ENCODE assay signal across 8 cellular contexts in the genomic region with DNA sequence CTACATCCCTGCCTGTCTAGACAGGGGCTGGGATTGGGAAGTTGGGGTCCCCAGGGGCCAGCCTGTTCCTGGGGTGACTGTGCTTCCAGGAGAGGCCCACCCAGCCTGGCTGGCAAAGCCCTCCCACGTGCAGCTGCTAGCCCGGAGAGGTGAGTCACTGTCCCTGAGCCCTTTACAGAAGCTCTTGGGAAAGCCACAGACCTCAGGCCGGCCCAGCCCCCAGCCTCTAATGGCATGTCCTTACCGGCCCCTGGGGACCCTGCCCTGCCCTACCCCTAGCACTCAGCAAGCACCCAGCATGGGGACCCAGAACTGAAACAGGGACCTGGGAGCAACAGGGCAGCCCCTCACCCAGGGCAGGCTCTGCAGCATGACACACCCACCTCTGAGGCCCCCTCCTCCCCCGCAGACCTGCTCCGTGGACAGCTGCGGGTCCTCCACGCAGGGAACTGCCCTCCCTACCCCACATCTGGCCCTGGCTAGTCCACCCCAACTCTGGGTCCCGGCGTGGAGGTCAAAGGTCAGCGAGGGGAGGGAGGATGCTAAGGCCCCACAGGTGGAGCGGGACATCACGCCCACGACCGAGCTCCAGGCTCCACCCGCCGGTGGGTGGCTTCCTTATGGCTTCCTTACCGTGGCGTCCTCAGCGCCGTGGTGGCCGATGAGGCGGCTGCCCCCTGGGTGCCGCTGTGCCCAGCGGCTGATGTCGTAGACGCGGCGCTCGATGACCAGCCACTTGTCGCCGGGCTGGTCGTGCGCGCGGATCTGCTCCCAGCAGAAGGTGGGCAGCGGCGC. TPM values are rescaled to one million over a fixed set of nuclear protein-coding genes. Genes with fewer than 3 reads are reported as not detected.
DNase-seq lines count a peak whose midpoint lies in the region; ATAC-seq and TF ChIP-seq lines count a peak whose summit lies in the region.

No MANE protein-coding gene starts in this region.

- no peaks in the 10 kb centered on the region for H3K79me2 ChIP-seq in MM.1S (ENCODE audit: low read length)

- peak; percentile 84 for DNase-seq in EL
- no peak for DNase-seq in MM.1S
- peak; percentile 55 for DNase-seq in activated CD4-positive, alpha-beta memory T cell treated with anti-CD3 and anti-CD28 coated beads for 36 hours
- DNase-seq in epithelial cell of prostate (ENCODE audit: low read depth, low spot score): no peak
- peak; percentile 22 for DNase-seq in mucosa of gallbladder (ENCODE audit: low spot score)
- no peak for DNase-seq in type B pancreatic cell (ENCODE audit: extremely low spot score, unreplicated experiment)
- DNase-seq in NCI-H187 (lab: John Stamatoyannopoulos, UW): no peak

- peak; percentile 17 for ATAC-seq in GM21825 (IDR thresholded peaks at IDR 0.05; ENCODE audit: unreplicated experiment)

- H3K27me3 Mint-ChIP-seq in activated CD4-positive, alpha-beta memory T cell treated with anti-CD3 and anti-CD28 coated beads for 36 hours: no peaks in the 10 kb centered on the region
- no peaks in the 10 kb centered on the region for H3K27me3 Mint-ChIP-seq in type B pancreatic cell

- H2AFZ ChIP-seq in MM.1S (ENCODE audit: low read length): peak overlapping the region; percentile 97

- TF ChIP-seq CTCF in MM.1S (IDR thresholded peaks at IDR 0.05; ENCODE audit: low read length) (no peak), type B pancreatic cell (conservative IDR thresholded peaks at IDR 0.05) (peak; percentile 29)

- H3K9me3 Mint-ChIP-seq in activated CD4-positive, alpha-beta memory T cell treated with anti-CD3 and anti-CD28 coated beads for 36 hours: no peaks in the 10 kb centered on the region
- peaks cover 4% of the 10 kb centered on the region for H3K9me3 Mint-ChIP-seq in type B pancreatic cell

- CTCF ChIA-PET in activated CD4-positive, alpha-beta memory T cell treated with anti-CD3 and anti-CD28 coated beads for 36 hours (lab: Charles Lee): interaction anchor here (0.9 to 5.0 kb wide), 4 partner anchors 9 to 192 kb away, joined by 3 to 28 read pairs (median 6); no protein-coding TSS in a partner anchor

- H3K4me1 ChIP-seq in MM.1S (ENCODE audit: low read length): peaks cover 4% of the 10 kb centered on the region; the same call in 1 of the 2 replicates

- peaks cover 23% of the 10 kb centered on the region for H3K27me3 ChIP-seq in MM.1S (replicated peaks; ENCODE audit: insufficient read depth, low read length)

- no peaks in the 10 kb centered on the region for H3K36me3 ChIP-seq in MM.1S (replicated peaks; ENCODE audit: insufficient read depth, low read length)

- peak overlapping the region; percentile 10; the same call in 1 of the 2 replicates for H3K9ac ChIP-seq in MM.1S (ENCODE audit: low read length)

- peak overlapping the region; percentile 23 for H3K27ac Mint-ChIP-seq in activated CD4-positive, alpha-beta memory T cell treated with anti-CD3 and anti-CD28 coated beads for 36 hours
- no peak overlapping the region for H3K27ac Mint-ChIP-seq in type B pancreatic cell

- peaks cover 2% of the 10 kb centered on the region for H3K4me1 Mint-ChIP-seq in activated CD4-positive, alpha-beta memory T cell treated with anti-CD3 and anti-CD28 coated beads for 36 hours (ENCODE audit: low read depth)
- H3K4me1 Mint-ChIP-seq in type B pancreatic cell (ENCODE audit: unreplicated experiment): no peaks in the 10 kb centered on the region

- peak overlapping the region; percentile 92 for H3K4me3 ChIP-seq in MM.1S (ENCODE audit: low read length)

- H3K4me3 Mint-ChIP-seq in activated CD4-positive, alpha-beta memory T cell treated with anti-CD3 and anti-CD28 coated beads for 36 hours: peak overlapping the region; percentile 81
- H3K4me3 Mint-ChIP-seq in type B pancreatic cell: peak overlapping the region; percentile 75

- peak overlapping the region; percentile 63 for H3K4me2 ChIP-seq in MM.1S (ENCODE audit: low read depth, low read length)

- peaks cover 12% of the 10 kb centered on the region; the same call in 1 of the 2 replicates for H3F3A ChIP-seq in MM.1S (ENCODE audit: insufficient read depth, low read length)

- no peaks in the 10 kb centered on the region for H4K20me1 ChIP-seq in MM.1S (ENCODE audit: insufficient read depth, low read length)

- H3K27ac ChIP-seq in MM.1S (ENCODE audit: low read length) (no peak overlapping the region), epithelial cell of prostate (peak overlapping the region; percentile 72)

- H3K36me3 Mint-ChIP-seq in activated CD4-positive, alpha-beta memory T cell treated with anti-CD3 and anti-CD28 coated beads for 36 hours: no peaks in the 10 kb centered on the region
- no peaks in the 10 kb centered on the region for H3K36me3 Mint-ChIP-seq in type B pancreatic cell

- POLR2A ChIA-PET in activated CD4-positive, alpha-beta memory T cell treated with anti-CD3 and anti-CD28 coated beads for 36 hours (lab: Charles Lee): no interaction called here

- H3K9me2 ChIP-seq in MM.1S (replicated peaks; ENCODE audit: insufficient read depth, low read length): no peaks in the 10 kb centered on the region

- intact Hi-C loops in activated CD4-positive, alpha-beta memory T cell treated with anti-CD3 and anti-CD28 coated beads for 36 hours (cut with micrococcal nuclease): no loop called here

- no peaks in the 10 kb centered on the region for H3K9me3 ChIP-seq in MM.1S (replicated peaks; ENCODE audit: insufficient read depth, low read length)

RNA-seq across cellular contexts. Expression of a gene that starts 0.6 kb away (rescaled TPM):
- total RNA-seq in activated CD4-positive, alpha-beta memory T cell treated with anti-CD3 and anti-CD28 coated beads for 36 hours: 10 to 100 TPM; 11.9 to 12.1 TPM
- 22.6 TPM for total RNA-seq in mucosa of gallbladder
- 4.4 and 10.0 TPM in 2 replicates for total RNA-seq in type B pancreatic cell (ENCODE audit: low replicate concordance)

RNA-seq across cellular contexts. Expression of a gene that starts 26.6 kb away (rescaled TPM):
- total RNA-seq in activated CD4-positive, alpha-beta memory T cell treated with anti-CD3 and anti-CD28 coated beads for 36 hours: under 1 TPM; 0.10 to 0.21 TPM
- total RNA-seq in mucosa of gallbladder (12.1 TPM), type B pancreatic cell (ENCODE audit: low replicate concordance) (2.1 and 16.6 TPM in 2 replicates)

RNA-seq across cellular contexts. Expression of a gene that starts 59.4 kb away (rescaled TPM):
- total RNA-seq in activated CD4-positive, alpha-beta memory T cell treated with anti-CD3 and anti-CD28 coated beads for 36 hours: under 1 TPM; 0.41 to 0.48 TPM
- total RNA-seq in mucosa of gallbladder (2.8 TPM), type B pancreatic cell (ENCODE audit: low replicate concordance) (0.14 and 0.31 TPM in 2 replicates)

Comparison
In these comparisons a context has a peak if more than half of its experiments do, and no peak if none do; other contexts are left out.
1. DNase-seq: peak in EL (single experiment), activated CD4-positive, alpha-beta memory T cell treated with anti-CD3 and anti-CD28 coated beads for 36 hours (single experiment) and mucosa of gallbladder (single experiment); none in MM.1S (single experiment), epithelial cell of prostate (single experiment), type B pancreatic cell (single experiment) and NCI-H187 (0 of 2).